In the genomic region with DNA sequence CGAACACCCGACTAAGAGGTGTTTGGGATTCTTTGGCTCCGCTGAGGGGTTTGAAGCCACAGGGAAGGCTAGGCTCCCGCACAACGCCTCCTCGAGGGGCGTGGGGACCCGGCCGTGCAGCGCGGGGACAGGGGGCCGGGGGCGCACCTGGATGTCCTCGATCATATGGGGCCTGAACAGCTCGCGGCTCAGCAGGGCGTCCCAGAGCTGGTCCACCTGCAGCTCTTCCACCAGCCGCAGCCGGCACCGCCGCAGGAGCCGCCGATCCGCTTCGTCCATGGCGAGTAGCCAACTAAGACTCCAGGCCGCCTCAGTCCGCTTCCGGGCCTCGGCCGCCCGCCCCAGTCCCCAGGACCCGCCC, we compare ENCODE assay signal across 8 cellular contexts. TPM values are rescaled to one million over a fixed set of nuclear protein-coding genes. Genes with fewer than 3 reads are reported as not detected.
DNase-seq lines count a peak whose midpoint lies in the region; ATAC-seq and TF ChIP-seq lines count a peak whose summit lies in the region.

A gene (minus strand): TSS at position 294 of the 361 bp plus-strand sequence. CDS start 15 bp downstream, at position 279.

- peak within 1 kb of the TSS; percentile 68 for H3K27ac ChIP-seq in Karpas-422 (ENCODE audit: low read length)
- peak within 1 kb of the TSS; percentile 95 for H3K27ac ChIP-seq in mammary epithelial cell (ENCODE audit: insufficient read depth, low read depth, low read length)
- H3K27ac ChIP-seq in lung (ENCODE audit: low read depth in 1 of 2, low read length in 1 of 2) = peak within 1 kb of the TSS; percentile 93 to 100

- in situ Hi-C loops in mammary epithelial cell (cut with MboI; ENCODE audit: low sequenced_read_pairs in 2 of 2) = no loop called here

- H4K20me1 ChIP-seq in Karpas-422 (ENCODE audit: insufficient read depth, low read depth, low read length) (no peaks in the 10 kb centered on the region), mammary epithelial cell (ENCODE audit: insufficient read depth, low read length) (no peaks in the 10 kb centered on the region)

- no peaks in the 10 kb centered on the region for H3K9me2 ChIP-seq in Karpas-422 (replicated peaks; ENCODE audit: insufficient read depth, low read length)

- POLR2A ChIA-PET in GM10248 (lab: Yijun Ruan, JAX) = interaction anchor here (0.6 kb wide), 1 partner anchor 162 kb away, joined by 7 read pairs; no protein-coding TSS in a partner anchor

- dilution Hi-C loops in mammary epithelial cell (cut with HindIII; ENCODE audit: low sequenced_read_pairs) = no loop called here

- intact Hi-C loops in mammary epithelial cell (cut with micrococcal nuclease) = loop anchor here (2.0 to 10.0 kb wide), 2 partner anchors 157 to 369 kb away; a partner anchor contains a TSS

- H3K4me3 ChIP-seq in Karpas-422 (ENCODE audit: low read length) = peak within 1 kb of the TSS; percentile 89
- peak within 1 kb of the TSS; percentile 50 to 80 (median 72) for H3K4me3 ChIP-seq in mammary epithelial cell (replicated peaks in 1 of 3; ENCODE audit: insufficient read depth in 1 of 3, low read depth in 2 of 3, low read length in 3 of 3)
- peak within 1 kb of the TSS; percentile 50 for H3K4me3 ChIP-seq in lung

- H3K4me2 ChIP-seq in Karpas-422 (ENCODE audit: low read depth, low read length, poor library complexity, severe bottlenecking) = peak within 1 kb of the TSS; percentile 96
- peak within 1 kb of the TSS; percentile 81 for H3K4me2 ChIP-seq in mammary epithelial cell (ENCODE audit: insufficient read depth, low read depth, low read length)

- H3K9me3 ChIP-seq in Karpas-422 (ENCODE audit: low read length) (no peaks in the 10 kb centered on the region), mammary epithelial cell (replicated peaks; ENCODE audit: insufficient read depth, low read length) (no peaks in the 10 kb centered on the region), lung (ENCODE audit: control insufficient read depth in 2 of 2, insufficient read depth in 1 of 2, low read length in 1 of 2) (no peaks in the 10 kb centered on the region)

- H3K9ac ChIP-seq in Karpas-422 (ENCODE audit: low read length) (peak within 1 kb of the TSS; percentile 83), mammary epithelial cell (ENCODE audit: insufficient read depth, low read length) (peak within 1 kb of the TSS; percentile 92)

- BruUV-seq in mammary epithelial cell (replicated peaks; lab: Mats Ljungman, UMichigan) = no TSS peak

- H3K4me1 ChIP-seq in Karpas-422 (ENCODE audit: low read length) = peaks cover 36% of the 10 kb centered on the region
- H3K4me1 ChIP-seq in mammary epithelial cell (ENCODE audit: insufficient read depth, low read length) = peaks cover 14% of the 10 kb centered on the region
- H3K4me1 ChIP-seq in lung (ENCODE audit: control insufficient read depth in 2 of 2, insufficient read depth in 2 of 2, low read length in 2 of 2) = peaks cover 0 to 12% of the 10 kb centered on the region in 2 donors

- no peak for ATAC-seq in lung (ENCODE audit: insufficient read depth, low FRiP score)
- no peak for ATAC-seq in HG03045 (IDR thresholded peaks at IDR 0.05; ENCODE audit: unreplicated experiment)

- H3K27me3 ChIP-seq in Karpas-422 (ENCODE audit: low read length) (no peaks in the 10 kb centered on the region), mammary epithelial cell (ENCODE audit: insufficient read depth, low read length) (no peaks in the 10 kb centered on the region), lung (ENCODE audit: control insufficient read depth, insufficient read depth) (no peaks in the 10 kb centered on the region)

- DNase-seq in DMS 273 treated with DMSO at 0.1 percent for 48 hours (lab: John Stamatoyannopoulos, UW) (peak; percentile 45), Karpas-422 (no peak), mammary epithelial cell (no peak), lung (ENCODE audit: low spot score) (no peak), ureter (ENCODE audit: low spot score) (no peak), NCI-H1694 (lab: John Stamatoyannopoulos, UW) (no peak), GM10248 (ENCODE audit: extremely low spot score) (no peak)

- H2AFZ ChIP-seq in Karpas-422 (ENCODE audit: low read length) (peak within 1 kb of the TSS; percentile 59; the same call in 1 of the 2 replicates), mammary epithelial cell (ENCODE audit: low read depth, low read length) (peak within 1 kb of the TSS; percentile 89)

- TF ChIP-seq CTCF in mammary epithelial cell (conservative IDR thresholded peaks at IDR 0.05 in 1 of 2, IDR thresholded peaks at IDR 0.05 in 1 of 2; ENCODE audit: extremely low read depth in 1 of 2, insufficient read depth in 1 of 2, low read depth in 1 of 2, low read length in 2 of 2) = no peak
- no peak for TF ChIP-seq CTCF in lung (IDR thresholded peaks at IDR 0.05; ENCODE audit: control extremely low read depth, extremely low read depth)
- TF ChIP-seq CTCF in GM10248 (IDR thresholded peaks at IDR 0.05; ENCODE audit: control extremely low read depth, extremely low read depth, low read depth, missing control alignments) = no peak

- H3K36me3 ChIP-seq in Karpas-422 (ENCODE audit: insufficient read depth, low read length) = no peaks in the 10 kb centered on the region
- no peaks in the 10 kb centered on the region for H3K36me3 ChIP-seq in mammary epithelial cell (ENCODE audit: insufficient read depth, low read length)
- no peaks in the 10 kb centered on the region for H3K36me3 ChIP-seq in lung (ENCODE audit: control insufficient read depth in 2 of 2, insufficient read depth in 2 of 2, low read length in 2 of 2)

- H3K79me2 ChIP-seq in Karpas-422 (ENCODE audit: low read length) (peaks cover 58% of the 10 kb centered on the region), mammary epithelial cell (ENCODE audit: insufficient read depth, low read length) (peaks cover 17% of the 10 kb centered on the region)

- CTCF ChIA-PET in mammary epithelial cell (lab: Charles Lee; ENCODE audit: low non-redundant PET) (interaction anchor here (0.7 kb wide), 1 partner anchor 60 kb away, joined by 4 read pairs; no protein-coding TSS in a partner anchor), GM10248 (lab: Yijun Ruan, JAX) (no interaction called here)

- 2% methylated on average over 9 of the region's 33 CpGs for WGBS in mammary epithelial cell (ENCODE audit: low coverage, missing lambda C conversion rate)
- 0 to 1% methylated on average over 31 to 33 of the region's 33 CpGs for WGBS in lung, 2 donors

RNA-seq across cellular contexts. Expression of the gene that starts here (rescaled TPM):
- 26.1 and 31.8 TPM in 2 replicates for total RNA-seq in Karpas-422 (2014; rRNA removed; shearing (Covaris generic); ENCODE audit: low replicate concordance)
- total RNA-seq in mammary epithelial cell = 1 to 10 TPM; 4.8 to 5.0 TPM
- 5.2 TPM for polyA plus RNA-seq in mammary epithelial cell
- 17.1 TPM for polyA minus RNA-seq in mammary epithelial cell
- total RNA-seq in lung = 10 to 100 TPM; 13.3 to 16.6 TPM
- 10 to 100 TPM; 13.4 to 14.1 TPM for polyA plus RNA-seq in lung
- total RNA-seq in ureter = 16.8 TPM
